Comparison of ENCODE assay signal across 9 cellular contexts in genomic region chr1:225881081-225882007, GRCh38. TPM values are rescaled to one million over a fixed set of nuclear protein-coding genes. Genes with fewer than 3 reads are reported as not detected.
DNase-seq lines count a peak whose midpoint lies in the region; FAIRE-seq and TF ChIP-seq lines count a peak whose summit lies in the region.
"Had no signal": no experiment of that assay in that cellular context is flagged by ENCODE, and none has a peak within 500 bp of the region (broad histone marks: within the 10 kb centered on the region; RNA-seq: fewer than 3 reads in every experiment).

No MANE protein-coding gene starts in this region.

- H3K23me2 ChIP-seq in H1 (ENCODE audit: low read depth, low read length): peaks cover 9% of the 10 kb centered on the region; the same call in 1 of the 2 replicates

- FAIRE-seq in H1 (lab: Jason Lieb, UNC): no peak

- peak overlapping the region in 3 of 4 experiments; percentile 38 to 53 (median 48); a peak in 5 of 7 replicates for H3K9ac ChIP-seq in H1 (replicated peaks in 1 of 4; ENCODE audit: extremely low read depth in 1 of 4, low read depth in 3 of 4, low read length in 3 of 4)

- no peak overlapping the region for H2BK12ac ChIP-seq in H1 (ENCODE audit: low read depth, low read length)

- no peak overlapping the region; the same call in 1 of the 2 replicates for H2AK5ac ChIP-seq in H1 (ENCODE audit: low read depth, low read length)

- H3K36me3 ChIP-seq in H1 (ENCODE audit: control insufficient read depth in 2 of 4, insufficient read depth in 4 of 4, low read length in 3 of 4) (no peaks in the 10 kb centered on the region; a peak in 1 of 8 replicates), mesodermal cell (ENCODE audit: control insufficient read depth, insufficient read depth, low read length) (peaks cover 10% of the 10 kb centered on the region)

- H2BK120ac ChIP-seq in H1 (replicated peaks; ENCODE audit: low read depth, low read length): no peak overlapping the region

- no peak for TF ChIP-seq CTCF in GM12864 (IDR thresholded peaks at IDR 0.05; ENCODE audit: low read depth, low read length, missing control alignments)
- TF ChIP-seq CTCF in HL-60 (IDR thresholded peaks at IDR 0.05; ENCODE audit: insufficient read depth, low read length): no peak
- TF ChIP-seq CTCF in H1 (IDR thresholded peaks at IDR 0.05; ENCODE audit: control extremely low read depth in 1 of 3, insufficient read depth in 1 of 3, low read depth in 1 of 3, low read length in 3 of 3): no peak

- H2BK15ac ChIP-seq in H1 (ENCODE audit: low read length): peak overlapping the region; percentile 93; the same call in 1 of the 2 replicates

- peak overlapping the region; percentile 91 for H3K4ac ChIP-seq in H1 (replicated peaks; ENCODE audit: insufficient read length, low read depth, low read length)

- 13% methylated on average over 22 of the region's 28 CpGs; no CpG with 5 or more reads in 1 of the 2 experiments for whole genome bisulfite sequencing in H1 (ENCODE audit: extremely low coverage in 1 of 2, insufficient coverage in 1 of 2, insufficient read length in 1 of 2, insufficient replicate concordance in 2 of 2, low coverage in 1 of 2, low lambda C conversion rate in 2 of 2, missing lambda C conversion rate in 1 of 2), 2 experiments
- 15 to 18% methylated on average over 17 to 20 of the region's 28 CpGs for WGBS in mesodermal cell (ENCODE audit: insufficient coverage in 2 of 2), 2 experiments

- H3K18ac ChIP-seq in H1 (ENCODE audit: extremely low read depth, low read length): peak overlapping the region; percentile 72

- H3K9me3 ChIP-seq in H1 (ENCODE audit: insufficient read depth in 2 of 2, low read depth in 1 of 2, low read length in 1 of 2) (no peaks in the 10 kb centered on the region), mesodermal cell (ENCODE audit: control insufficient read depth, low read length) (no peaks in the 10 kb centered on the region)

- POLR2A ChIA-PET in H1 (lab: Charles Lee; ENCODE audit: partially characterized antibody): interaction anchor here (0.6 to 4.9 kb wide), 22 partner anchors 9 to 453 kb away, joined by 3 to 63 read pairs (median 5); partner anchors contain the start of genes H3-3A, LEFTY1, LEFTY2 and PYCR2

- H2BK5ac ChIP-seq in H1 (ENCODE audit: low read depth, low read length): peak overlapping the region; percentile 8

- peaks cover 0 to 13% of the 10 kb centered on the region in 2 experiments; a peak in 2 of 4 replicates for H3K79me2 ChIP-seq in H1 (ENCODE audit: control insufficient read depth in 1 of 2, insufficient read depth in 2 of 2, low read length in 2 of 2)

- peak overlapping the region; percentile 46 for H3K56ac ChIP-seq in H1 (replicated peaks; ENCODE audit: insufficient read length, low read depth, low read length)

- CTCF ChIA-PET in H1 (lab: Charles Lee; ENCODE audit: partially characterized antibody): interaction anchor here (0.9 to 21.3 kb wide), 21 partner anchors 7 to 407 kb away, joined by 3 to 406 read pairs (median 4); partner anchors contain the start of gene LEFTY1

- TF ChIP-seq RAD21 in H1 (IDR thresholded peaks at IDR 0.05 in 1 of 2, conservative IDR thresholded peaks at IDR 0.05 in 1 of 2; ENCODE audit: low read depth in 2 of 2, low read length in 2 of 2): no peak

- H3K27ac ChIP-seq in HL-60 (replicated peaks): peak overlapping the region; percentile 73
- peak overlapping the region; percentile 16; the same call in 1 of the 2 replicates for H3K27ac ChIP-seq in H1 (ENCODE audit: low read depth, low read length)
- H3K27ac ChIP-seq in mesodermal cell (ENCODE audit: low read depth, low read length, severe bottlenecking): no peak overlapping the region
- H3K27ac ChIP-seq in substantia nigra (ENCODE audit: low read depth, low read length, poor library complexity, severe bottlenecking): peak overlapping the region; percentile 99

- H2AFZ ChIP-seq in H1 (ENCODE audit: low read length): no peak overlapping the region

- H3K4me1 ChIP-seq in H1 (replicated peaks in 1 of 4; ENCODE audit: control insufficient read depth in 3 of 4, insufficient read depth in 4 of 4, low read length in 3 of 4) (peaks cover 9 to 20% (median 14%) of the 10 kb centered on the region in 4 experiments), mesodermal cell (ENCODE audit: control insufficient read depth, insufficient read depth, low read length, poor library complexity, severe bottlenecking) (peaks cover 9% of the 10 kb centered on the region)

- peaks cover 2 to 10% of the 10 kb centered on the region in 2 experiments for H4K20me1 ChIP-seq in H1 (replicated peaks in 1 of 2; ENCODE audit: control insufficient read depth in 1 of 2, insufficient read depth in 2 of 2, low read length in 2 of 2)

- peak overlapping the region; percentile 82; the same call in 1 of the 2 replicates for H4K8ac ChIP-seq in H1 (ENCODE audit: extremely low read depth, insufficient read depth, low read length)

- H2BK20ac ChIP-seq in H1 (ENCODE audit: low read length): 0 out of 2 replicates have a peak overlapping the region, but pooled peaks have one; percentile 40

- H3K79me1 ChIP-seq in H1 (ENCODE audit: low read depth, low read length): peaks cover 16% of the 10 kb centered on the region; the same call in 1 of the 2 replicates

- H3K4me3 ChIP-seq in GM12864 (ENCODE audit: low read depth, low read length): peak overlapping the region; percentile 85
- H3K4me3 ChIP-seq in HL-60 (replicated peaks; ENCODE audit: insufficient read depth, low read length): peak overlapping the region; percentile 97
- H3K4me3 ChIP-seq in H1 (ENCODE audit: extremely low read depth in 1 of 4, insufficient read depth in 2 of 4, low read depth in 3 of 4, low read length in 4 of 4): peak overlapping the region; percentile 53 to 92 (median 78)
- H3K4me3 ChIP-seq in mesodermal cell (ENCODE audit: extremely low read depth, insufficient read depth, low read length, poor library complexity, severe bottlenecking): peak overlapping the region; percentile 62

- TF ChIP-seq EP300 in H1 (IDR thresholded peaks at IDR 0.05; ENCODE audit: borderline replicate concordance in 1 of 2, low read depth in 2 of 2, low read length in 2 of 2): no peak

- peak overlapping the region; percentile 8 for H4K91ac ChIP-seq in H1 (replicated peaks; ENCODE audit: insufficient read length, low read length)

- H3K4me2 ChIP-seq in H1 (ENCODE audit: insufficient read depth in 1 of 2, low read depth in 2 of 2, low read length in 2 of 2): peak overlapping the region; percentile 76 to 90

- H3K27me3 ChIP-seq in HL-60 (ENCODE audit: insufficient read depth, poor library complexity, severe bottlenecking): no peaks in the 10 kb centered on the region
- peaks cover 0 to 13% (median 6%) of the 10 kb centered on the region in 4 experiments; a peak in 4 of 7 replicates for H3K27me3 ChIP-seq in H1 (replicated peaks in 1 of 4; ENCODE audit: control insufficient read depth in 3 of 4, extremely low read depth in 1 of 4, insufficient read depth in 3 of 4, low read length in 3 of 4)

- no peak for TF ChIP-seq POLR2A in H1 (IDR thresholded peaks at IDR 0.05; ENCODE audit: control extremely low read depth in 1 of 2, low read depth in 2 of 2, low read length in 2 of 2)

- peak overlapping the region; percentile 35 for H4K5ac ChIP-seq in H1 (ENCODE audit: insufficient read length, low read depth, low read length)

- DNase-seq in GM12864 (ENCODE audit: low read depth): no peak
- DNase-seq in HL-60 (ENCODE audit: low read depth in 1 of 2, low spot score in 1 of 2): peak in 1 of 2 experiments; percentile 33
- peak; percentile 52 for DNase-seq in activated CD4-positive, alpha-beta T cell treated with anti-CD3 and anti-CD28 coated beads for 48 hours
- DNase-seq in H1 (ENCODE audit: low read depth in 1 of 2, low spot score in 2 of 2): no peak
- peak in 23 of 49 donors; percentile 23 to 72 (median 40) for DNase-seq in substantia nigra (lab: John Stamatoyannopoulos, UW)
- DNase-seq in NCI-H2171 treated with DMSO at 0.1 percent for 48 hours (lab: John Stamatoyannopoulos, UW): no peak
- DNase-seq in NCI-H1417 (lab: John Stamatoyannopoulos, UW): no peak

- no peak overlapping the region for H3K14ac ChIP-seq in H1 (ENCODE audit: insufficient read length)

- no peak overlapping the region for H3K23ac ChIP-seq in H1 (ENCODE audit: insufficient read length)

RNA-seq across cellular contexts. Expression of gene TMEM63A, which starts 0.8 kb away (rescaled TPM):
- 41.2 and 55.4 TPM in 2 replicates for total RNA-seq in H1 (2021; fragmentation: NEBNext Ultra II Directional; extraction: Animal tissue kit (Norgen Biotek cat#: 25700))
- polyA plus RNA-seq in H1 (2011; rRNA removed): 26.1 and 38.5 TPM in 2 replicates
- polyA plus RNA-seq in H1 (2011; cell fraction: cytosol; rRNA removed): 28.6 TPM
- 210 TPM for polyA plus RNA-seq in H1 (2011; cell fraction: nucleus; rRNA removed)
- polyA plus RNA-seq in H1 (2012, experiment 1 of 2): 25.5 to 31.0 TPM (median 28.0 TPM) in 4 replicates
- polyA plus RNA-seq in H1 (2012, experiment 2 of 2): 17.4 TPM
- 90.4 TPM for polyA plus RNA-seq in H1 (2013, experiment 1 of 2)
- 88.5 TPM for polyA plus RNA-seq in H1 (2013, experiment 2 of 2)
- 42.6 and 57.5 TPM in 2 replicates for polyA minus RNA-seq in H1 (2011; rRNA and poly(A)+ RNA removed)
- 21.2 TPM for polyA minus RNA-seq in H1 (2011; cell fraction: cytosol; rRNA and poly(A)+ RNA removed)
- polyA minus RNA-seq in H1 (2011; cell fraction: nucleus; rRNA and poly(A)+ RNA removed): 70.6 TPM
- polyA plus RNA-seq in mesodermal cell (2013, experiment 1 of 2): 27.9 TPM
- polyA plus RNA-seq in mesodermal cell (2013, experiment 2 of 2): 22.4 TPM

RNA-seq across cellular contexts. Expression of gene LEFTY1, which starts 7.6 kb away (rescaled TPM):
- total RNA-seq in H1 (2021; fragmentation: NEBNext Ultra II Directional; extraction: Animal tissue kit (Norgen Biotek cat#: 25700)): 8.4 and 11.7 TPM in 2 replicates
- 4.5 and 7.3 TPM in 2 replicates for polyA plus RNA-seq in H1 (2011; rRNA removed)
- 7.1 TPM for polyA plus RNA-seq in H1 (2011; cell fraction: cytosol; rRNA removed)
- polyA plus RNA-seq in H1 (2011; cell fraction: nucleus; rRNA removed): 8.4 TPM
- polyA plus RNA-seq in H1 (2012, experiment 1 of 2): 1.8 to 3.5 TPM (median 3.1 TPM) in 4 replicates
- polyA plus RNA-seq in H1 (2012, experiment 2 of 2): 3.5 TPM
- 112 TPM for polyA plus RNA-seq in H1 (2013, experiment 1 of 2)
- polyA plus RNA-seq in H1 (2013, experiment 2 of 2): 131 TPM
- polyA minus RNA-seq in H1 (2011; rRNA and poly(A)+ RNA removed): 0.66 and 1.3 TPM in 2 replicates
- 3.0 TPM for polyA minus RNA-seq in H1 (2011; cell fraction: cytosol; rRNA and poly(A)+ RNA removed)
- 3.1 TPM for polyA minus RNA-seq in H1 (2011; cell fraction: nucleus; rRNA and poly(A)+ RNA removed)
- 0.22 TPM for polyA plus RNA-seq in mesodermal cell (2013, experiment 1 of 2)
- polyA plus RNA-seq in mesodermal cell (2013, experiment 2 of 2): 0.81 TPM
- total RNA-seq: activated CD8-positive, alpha-beta memory T cell treated with anti-CD3 and anti-CD28 coated beads for 36 hours had no signal

RNA-seq across cellular contexts. Expression of gene PYCR2, which starts 42.7 kb away (rescaled TPM):
- total RNA-seq in H1 (2021; fragmentation: NEBNext Ultra II Directional; extraction: Animal tissue kit (Norgen Biotek cat#: 25700)): 84.3 and 84.6 TPM in 2 replicates
- polyA plus RNA-seq in H1 (2011; rRNA removed): 79.3 and 96.6 TPM in 2 replicates
- polyA plus RNA-seq in H1 (2011; cell fraction: cytosol; rRNA removed): 96.5 TPM
- 96.7 TPM for polyA plus RNA-seq in H1 (2011; cell fraction: nucleus; rRNA removed)
- 63.1 to 84.9 TPM (median 76.1 TPM) in 4 replicates for polyA plus RNA-seq in H1 (2012, experiment 1 of 2)
- polyA plus RNA-seq in H1 (2012, experiment 2 of 2): 59.4 TPM
- 113 TPM for polyA plus RNA-seq in H1 (2013, experiment 1 of 2)
- 115 TPM for polyA plus RNA-seq in H1 (2013, experiment 2 of 2)
- polyA minus RNA-seq in H1 (2011; rRNA and poly(A)+ RNA removed): 41.8 and 68.7 TPM in 2 replicates
- polyA minus RNA-seq in H1 (2011; cell fraction: cytosol; rRNA and poly(A)+ RNA removed): 22.0 TPM
- polyA minus RNA-seq in H1 (2011; cell fraction: nucleus; rRNA and poly(A)+ RNA removed): 26.9 TPM
- polyA plus RNA-seq in mesodermal cell (2013, experiment 1 of 2): 45.0 TPM
- polyA plus RNA-seq in mesodermal cell (2013, experiment 2 of 2): 37.3 TPM

RNA-seq across cellular contexts. Expression of gene LEFTY2, which starts 59.7 kb away (rescaled TPM):
- total RNA-seq in H1 (2021; fragmentation: NEBNext Ultra II Directional; extraction: Animal tissue kit (Norgen Biotek cat#: 25700)): 3.2 and 4.3 TPM in 2 replicates
- polyA plus RNA-seq in H1 (2011; rRNA removed): 2.6 and 2.9 TPM in 2 replicates
- 3.1 TPM for polyA plus RNA-seq in H1 (2011; cell fraction: cytosol; rRNA removed)
- polyA plus RNA-seq in H1 (2011; cell fraction: nucleus; rRNA removed): 2.5 TPM
- 0.94 to 1.9 TPM (median 1.4 TPM) in 4 replicates for polyA plus RNA-seq in H1 (2012, experiment 1 of 2)
- 2.2 TPM for polyA plus RNA-seq in H1 (2012, experiment 2 of 2)
- 44.6 TPM for polyA plus RNA-seq in H1 (2013, experiment 1 of 2)
- polyA plus RNA-seq in H1 (2013, experiment 2 of 2): 54.0 TPM
- 0.83 and 1.4 TPM in 2 replicates for polyA minus RNA-seq in H1 (2011; rRNA and poly(A)+ RNA removed)
- 0.88 TPM for polyA minus RNA-seq in H1 (2011; cell fraction: cytosol; rRNA and poly(A)+ RNA removed)
- 1.5 TPM for polyA minus RNA-seq in H1 (2011; cell fraction: nucleus; rRNA and poly(A)+ RNA removed)
- polyA plus RNA-seq in mesodermal cell (2013, experiment 1 of 2): 1.1 TPM
- 1.8 TPM for polyA plus RNA-seq in mesodermal cell (2013, experiment 2 of 2)
- total RNA-seq: activated CD8-positive, alpha-beta memory T cell treated with anti-CD3 and anti-CD28 coated beads for 36 hours had no signal
